ENCODE assay signal across 1 cellular context in genomic region chr18:45412577-45412976, GRCh38.
TF ChIP-seq lines count a peak whose summit lies in the region.

No MANE protein-coding gene starts in this region.

TF ChIP-seq in H1, 55 proteins besides CTCF, POLR2A, EP300 and RAD21:
- TF ChIP-seq TAF7 (optimal IDR thresholded peaks at IDR 0.05; ENCODE audit: borderline replicate concordance, low read depth, low read length) (no peak), YY1 (IDR thresholded peaks at IDR 0.05; ENCODE audit: low read depth, low read length) (no peak), KDM4A (IDR thresholded peaks at IDR 0.05; ENCODE audit: low read depth, low read length, severe bottlenecking) (no peak), SUZ12 (IDR thresholded peaks at IDR 0.05; ENCODE audit: low read length) (no peak), CHD2 (IDR thresholded peaks at IDR 0.05; ENCODE audit: low read length) (no peak), RFX5 (IDR thresholded peaks at IDR 0.05; ENCODE audit: borderline replicate concordance, low read depth, low read length) (no peak), MAX (IDR thresholded peaks at IDR 0.05) (no peak), BCL11A (IDR thresholded peaks at IDR 0.05; ENCODE audit: low read depth in 2 of 2, low read length in 2 of 2) (no peak), EZH2 (IDR thresholded peaks at IDR 0.05; ENCODE audit: low read depth, low read length, severe bottlenecking) (no peak), RBBP5 (IDR thresholded peaks at IDR 0.05; ENCODE audit: borderline replicate concordance, low read depth, low read length) (no peak), BACH1 (IDR thresholded peaks at IDR 0.05; ENCODE audit: low read length) (no peak), NRF1 (IDR thresholded peaks at IDR 0.05; ENCODE audit: low read depth, low read length) (no peak), E2F6 (IDR thresholded peaks at IDR 0.05) (no peak), FOSL1 (IDR thresholded peaks at IDR 0.05; ENCODE audit: insufficient read depth, low read depth, low read length) (no peak), CTBP2 (IDR thresholded peaks at IDR 0.05; ENCODE audit: borderline replicate concordance, insufficient read depth, insufficient read length, low read length) (no peak)
